11 cellular contexts compared by ENCODE assay signal in genomic region chr10:101968910-101969321, GRCh38.
DNase-seq lines count a peak whose midpoint lies in the region; ATAC-seq and TF ChIP-seq lines count a peak whose summit lies in the region.
"Had no signal": no experiment of that assay in that cellular context is flagged by ENCODE, and none has a peak within 500 bp of the region (broad histone marks: within the 10 kb centered on the region; RNA-seq: fewer than 3 reads in every experiment).

No MANE protein-coding gene starts in this region.

- peaks cover 45% of the 10 kb centered on the region for H3K36me3 Mint-ChIP-seq in T-helper 2 cell treated with Interferon-gamma antibody and Interleukin-4, amounts not matched to agents 5 μg/mL and 100 μg/mL, for 36 hours (ENCODE audit: low read depth)
- peaks cover 57% of the 10 kb centered on the region for H3K36me3 Mint-ChIP-seq in stimulated activated effector memory CD8-positive, alpha-beta T cell treated with anti-CD3 and anti-CD28 coated beads, Interleukin-12 subunit alpha, Interleukin-12 subunit beta, amount 100 ng/mL, for 72 hours

- TF ChIP-seq CTCF in cardiac muscle cell (IDR thresholded peaks at IDR 0.05; ENCODE audit: low read depth, low read length) (no peak), PC-9 (conservative IDR thresholded peaks at IDR 0.05) (no peak)

- DNase-seq in cardiac muscle cell (ENCODE audit: low read depth in 1 of 2, low spot score in 1 of 2), result no peak
- no peak for DNase-seq in Right ventricle myocardium superior
- no peak for DNase-seq in T-helper 2 cell treated with Interferon-gamma antibody and Interleukin-4, amounts not matched to agents 5 μg/mL and 100 μg/mL, for 36 hours (ENCODE audit: low spot score)
- no peak for DNase-seq in stimulated activated effector memory CD8-positive, alpha-beta T cell treated with anti-CD3 and anti-CD28 coated beads, Interleukin-12 subunit alpha, Interleukin-12 subunit beta, amount 100 ng/mL, for 72 hours (ENCODE audit: low spot score in 2 of 2)
- DNase-seq in PC-9, result no peak
- DNase-seq in left lobe of liver (ENCODE audit: low spot score), result no peak
- DNase-seq: DND-41, NCI-H446 treated with DMSO at 0.1 percent for 48 hours had no signal

- POLR2A ChIA-PET in PC-9 (lab: Charles Lee; ENCODE audit: unreplicated experiment), result no interaction called here

- peaks cover 68% of the 10 kb centered on the region for H3K4me1 ChIP-seq in cardiac muscle cell (ENCODE audit: low read depth)
- H3K4me1 ChIP-seq in PC-9 (replicated peaks; ENCODE audit: insufficient read depth), result no peaks in the 10 kb centered on the region

- H3K36me3 ChIP-seq in cardiac muscle cell, result no peaks in the 10 kb centered on the region
- H3K36me3 ChIP-seq in PC-9 (ENCODE audit: low read depth), result no peaks in the 10 kb centered on the region

- peaks cover 28% of the 10 kb centered on the region for H3K4me1 Mint-ChIP-seq in T-helper 2 cell treated with Interferon-gamma antibody and Interleukin-4, amounts not matched to agents 5 μg/mL and 100 μg/mL, for 36 hours (ENCODE audit: low read depth)
- peaks cover 8% of the 10 kb centered on the region for H3K4me1 Mint-ChIP-seq in stimulated activated effector memory CD8-positive, alpha-beta T cell treated with anti-CD3 and anti-CD28 coated beads, Interleukin-12 subunit alpha, Interleukin-12 subunit beta, amount 100 ng/mL, for 72 hours

- ATAC-seq in Right ventricle myocardium superior (ENCODE audit: poor library complexity) (no peak), HG02610 (IDR thresholded peaks at IDR 0.05; ENCODE audit: unreplicated experiment) (peak; percentile 53), left lobe of liver (no peak), GM18511 (IDR thresholded peaks at IDR 0.05; ENCODE audit: unreplicated experiment) (no peak)
- no peak for ATAC-seq in stimulated activated effector memory CD8-positive, alpha-beta T cell treated with anti-CD3 and anti-CD28 coated beads, Interleukin-12 subunit alpha, Interleukin-12 subunit beta, amount 100 ng/mL, for 72 hours

- H3K9me3 Mint-ChIP-seq in T-helper 2 cell treated with Interferon-gamma antibody and Interleukin-4, amounts not matched to agents 5 μg/mL and 100 μg/mL, for 36 hours, result no peaks in the 10 kb centered on the region
- no peaks in the 10 kb centered on the region for H3K9me3 Mint-ChIP-seq in stimulated activated effector memory CD8-positive, alpha-beta T cell treated with anti-CD3 and anti-CD28 coated beads, Interleukin-12 subunit alpha, Interleukin-12 subunit beta, amount 100 ng/mL, for 72 hours

- H3K27ac ChIP-seq in cardiac muscle cell (peak overlapping the region; percentile 91), PC-9 (no peak overlapping the region)
- H3K27ac ChIP-seq: parathyroid adenoma had no signal

- no peak overlapping the region for H3K4me3 ChIP-seq in cardiac muscle cell
- no peak overlapping the region for H3K4me3 ChIP-seq in PC-9

- H2AFZ ChIP-seq in PC-9, result no peak overlapping the region
- H2AFZ ChIP-seq: parathyroid adenoma had no signal

- no peak overlapping the region for H3K4me2 ChIP-seq in PC-9

- peak overlapping the region; percentile 42 for H3K27ac Mint-ChIP-seq in T-helper 2 cell treated with Interferon-gamma antibody and Interleukin-4, amounts not matched to agents 5 μg/mL and 100 μg/mL, for 36 hours
- peak overlapping the region; percentile 77 for H3K27ac Mint-ChIP-seq in stimulated activated effector memory CD8-positive, alpha-beta T cell treated with anti-CD3 and anti-CD28 coated beads, Interleukin-12 subunit alpha, Interleukin-12 subunit beta, amount 100 ng/mL, for 72 hours

- CTCF ChIA-PET in PC-9 (lab: Charles Lee), result no interaction called here

- no peaks in the 10 kb centered on the region for H4K20me1 ChIP-seq in PC-9 (ENCODE audit: insufficient read depth)

- no peaks in the 10 kb centered on the region for H3F3A ChIP-seq in PC-9 (ENCODE audit: insufficient read depth, low read depth)

- intact Hi-C loops in Right ventricle myocardium superior (cut with DNase I) (loop anchor here (10.0 kb wide), 1 partner anchor 124 kb away; the partner anchor contains the start of gene KCNIP2), PC-9 (cut with micrococcal nuclease; ENCODE audit: unreplicated experiment) (no loop called here)

- H3K4me3 Mint-ChIP-seq in T-helper 2 cell treated with Interferon-gamma antibody and Interleukin-4, amounts not matched to agents 5 μg/mL and 100 μg/mL, for 36 hours, result peak overlapping the region; percentile 25
- H3K4me3 Mint-ChIP-seq in stimulated activated effector memory CD8-positive, alpha-beta T cell treated with anti-CD3 and anti-CD28 coated beads, Interleukin-12 subunit alpha, Interleukin-12 subunit beta, amount 100 ng/mL, for 72 hours, result no peak overlapping the region

- H3K9me3 ChIP-seq in cardiac muscle cell (ENCODE audit: low read depth) (no peaks in the 10 kb centered on the region), PC-9 (ENCODE audit: insufficient read depth, low read depth) (no peaks in the 10 kb centered on the region)

- no peaks in the 10 kb centered on the region for H3K27me3 Mint-ChIP-seq in T-helper 2 cell treated with Interferon-gamma antibody and Interleukin-4, amounts not matched to agents 5 μg/mL and 100 μg/mL, for 36 hours (ENCODE audit: low read depth)

- H3K9me2 ChIP-seq in PC-9 (ENCODE audit: insufficient read depth), result no peaks in the 10 kb centered on the region

- no peaks in the 10 kb centered on the region for H3K27me3 ChIP-seq in cardiac muscle cell
- no peaks in the 10 kb centered on the region for H3K27me3 ChIP-seq in PC-9 (ENCODE audit: insufficient read depth, low read depth)

- BruUV-seq in PC-9 (replicated peaks; lab: Mats Ljungman, UMichigan), result no TSS peak

- H3K79me2 ChIP-seq in PC-9 (ENCODE audit: low read depth), result no peaks in the 10 kb centered on the region
